ENCODE assay signal across 32 cellular contexts in genomic region chr19:58047672-58048071, GRCh38. TPM values are rescaled to one million over a fixed set of nuclear protein-coding genes. Genes with fewer than 3 reads are reported as not detected.
"Had no signal": no experiment of that assay in that cellular context is flagged by ENCODE, and none has a peak within 500 bp of the region (broad histone marks: within the 10 kb centered on the region; RNA-seq: fewer than 3 reads in every experiment).

No MANE protein-coding gene starts in this region.

- H3K27ac ChIP-seq: neural progenitor cell, pancreas, psoas muscle, right lobe of liver, sigmoid colon, stomach, suprapubic skin, testis, tibial artery, transverse colon, upper lobe of right lung, uterus had no signal

- H3K9me3 ChIP-seq: pancreas, right lobe of liver, testis had no signal

- H3K9ac ChIP-seq: neural progenitor cell had no signal

- H3K4me1 Mint-ChIP-seq: natural killer cell; nephron; neural progenitor cell; stimulated activated effector memory CD8-positive, alpha-beta T cell treated with anti-CD3 and anti-CD28 coated beads, Interleukin-12 subunit alpha, Interleukin-12 subunit beta, amount 100 ng/mL, for 72 hours had no signal

- H3K4me1 ChIP-seq: neural progenitor cell, pancreas, psoas muscle, right lobe of liver, sigmoid colon, stomach, suprapubic skin, testis, tibial artery, transverse colon, upper lobe of right lung, uterus had no signal

- H3K4me3 Mint-ChIP-seq: naive thymus-derived CD4-positive, alpha-beta T cell; natural killer cell; nephron; neural progenitor cell; stimulated activated effector memory CD8-positive, alpha-beta T cell treated with anti-CD3 and anti-CD28 coated beads, Interleukin-12 subunit alpha, Interleukin-12 subunit beta, amount 100 ng/mL, for 72 hours; stimulated activated naive CD8-positive, alpha-beta T cell treated with anti-CD3 and anti-CD28 coated beads, Interleukin-15, Interleukin-2, amounts not matched to agents 100 ng/mL and 50 ng/mL, for 24 hours; type B pancreatic cell had no signal

- H3K36me3 Mint-ChIP-seq: stimulated activated effector memory CD8-positive, alpha-beta T cell treated with anti-CD3 and anti-CD28 coated beads, Interleukin-12 subunit alpha, Interleukin-12 subunit beta, amount 100 ng/mL, for 72 hours; type B pancreatic cell had no signal

- DNase-seq: naive thymus-derived CD4-positive, alpha-beta T cell; natural killer cell; occipital lobe; pancreas; psoas muscle; right cardiac atrium; sigmoid colon; small intestine; stimulated activated CD4-positive, alpha-beta T cell treated with anti-CD3 and anti-CD28 coated beads, Interleukin-15, amount 100 ng/mL, for 24 hours; stimulated activated CD4-positive, alpha-beta T cell treated with anti-CD3 and anti-CD28 coated beads, Interleukin-2, amount 100 ng/mL, for 24 hours; stimulated activated CD4-positive, alpha-beta T cell treated with anti-CD3 and anti-CD28 coated beads, Interleukin-2, amount 100 ng/mL, for 48 hours; stimulated activated CD4-positive, alpha-beta T cell treated with anti-CD3 and anti-CD28 coated beads, Interleukin-4, amount 100 ng/mL, for 24 hours; stimulated activated naive CD4-positive, alpha-beta T cell; stomach; testis; tibial artery; transverse colon; upper lobe of right lung; uterus had no signal

- H3K4me2 ChIP-seq: neural progenitor cell had no signal

- H3K27ac Mint-ChIP-seq: naive thymus-derived CD4-positive, alpha-beta T cell; natural killer cell; nephron; neural progenitor cell; progenitor cell of endocrine pancreas; stimulated activated effector memory CD8-positive, alpha-beta T cell treated with anti-CD3 and anti-CD28 coated beads, Interleukin-12 subunit alpha, Interleukin-12 subunit beta, amount 100 ng/mL, for 72 hours; stimulated activated naive CD8-positive, alpha-beta T cell treated with anti-CD3 and anti-CD28 coated beads, Interleukin-15, Interleukin-2, amounts not matched to agents 100 ng/mL and 50 ng/mL, for 24 hours; type B pancreatic cell had no signal

- H2AFZ ChIP-seq: neural progenitor cell had no signal

- H3K27me3 Mint-ChIP-seq: naive thymus-derived CD4-positive, alpha-beta T cell; progenitor cell of endocrine pancreas; stimulated activated naive CD8-positive, alpha-beta T cell treated with anti-CD3 and anti-CD28 coated beads, Interleukin-15, Interleukin-2, amounts not matched to agents 100 ng/mL and 50 ng/mL, for 24 hours; type B pancreatic cell had no signal

- H3K36me3 ChIP-seq: neural progenitor cell, pancreas, right lobe of liver, sigmoid colon, stomach, suprapubic skin, transverse colon, upper lobe of right lung, uterus had no signal

- H3K27me3 ChIP-seq: pancreas, right lobe of liver, sigmoid colon, stomach, suprapubic skin, testis, tibial artery, transverse colon, upper lobe of right lung, uterus had no signal

- ATAC-seq: naive thymus-derived CD4-positive, alpha-beta T cell; natural killer cell; pancreas; psoas muscle; right cardiac atrium; right lobe of liver; stimulated activated effector memory CD8-positive, alpha-beta T cell treated with anti-CD3 and anti-CD28 coated beads, Interleukin-12 subunit alpha, Interleukin-12 subunit beta, amount 100 ng/mL, for 72 hours; upper lobe of right lung had no signal

- H3K4me3 ChIP-seq: neural progenitor cell, pancreas, psoas muscle, right lobe of liver, sigmoid colon, stomach, suprapubic skin, testis, tibial artery, transverse colon, upper lobe of right lung, uterus had no signal

RNA-seq across cellular contexts. Expression of gene ZSCAN1, which starts 13.8 kb away (rescaled TPM):
- total RNA-seq: naive thymus-derived CD4-positive, alpha-beta T cell; natural killer cell; osteocyte; psoas muscle; renal cortical epithelial cell; right lobe of liver; sigmoid colon; skeletal muscle tissue; subcutaneous adipose tissue; suprapubic skin; transverse colon; upper lobe of right lung; urinary bladder; uterus had no signal
